ENCODE assay signal across 23 cellular contexts in genomic region chr10:122484276-122485060, GRCh38. TPM values are rescaled to one million over a fixed set of nuclear protein-coding genes. Genes with fewer than 3 reads are reported as not detected.
A peak's percentile ranks its signal among the peaks of the same experiment; 100 is the strongest.
DNase-seq lines count a peak whose midpoint lies in the region; ATAC-seq, FAIRE-seq and TF ChIP-seq lines count a peak whose summit lies in the region.
"Had no signal": no experiment of that assay in that cellular context is flagged by ENCODE, and none has a peak within 500 bp of the region (broad histone marks: within the 10 kb centered on the region; RNA-seq: fewer than 3 reads in every experiment).

No MANE protein-coding gene starts in this region.

- H3K79me2 ChIP-seq in HCT116 (ENCODE audit: insufficient read depth, low read length), result no peaks in the 10 kb centered on the region

- no peak for TF ChIP-seq POLR2A in HCT116 (IDR thresholded peaks at IDR 0.05; ENCODE audit: borderline replicate concordance, extremely low read depth, insufficient read depth, insufficient read length)
- no peak for TF ChIP-seq POLR2A in thyroid gland (IDR thresholded peaks at IDR 0.05)
- TF ChIP-seq POLR2A in GM12891 (IDR thresholded peaks at IDR 0.05; ENCODE audit: low read depth, low read length), result no peak

- 0 out of 2 replicates have a peak, but pooled peaks have one; percentile 38 for ATAC-seq in HCT116
- peak; percentile 57 for ATAC-seq in WTC11
- no peak for ATAC-seq in GM18858 (IDR thresholded peaks at IDR 0.05; ENCODE audit: unreplicated experiment)
- no peak for ATAC-seq in HG02938 (IDR thresholded peaks at IDR 0.05; ENCODE audit: unreplicated experiment)
- ATAC-seq: HepG2, Panc1 had no signal

- TF ChIP-seq CTCF in HCT116 (IDR thresholded peaks at IDR 0.05 in 2 of 3, conservative IDR thresholded peaks at IDR 0.05 in 1 of 3; ENCODE audit: borderline replicate concordance in 1 of 3, insufficient read depth in 1 of 3, low read depth in 2 of 3, low read length in 2 of 3) (no peak), WTC11 (IDR thresholded peaks at IDR 0.05) (no peak), thyroid gland (IDR thresholded peaks at IDR 0.05) (no peak)

- no peak overlapping the region for H3K27ac Mint-ChIP-seq in WTC11
- H3K27ac Mint-ChIP-seq: CD4-positive, CD25-positive, alpha-beta regulatory T cell; HFFc6 had no signal

- FAIRE-seq in GM12891 (lab: Jason Lieb, UNC), result no peak
- FAIRE-seq: HepG2 had no signal

- H3K27me3 ChIP-seq in HCT116 (ENCODE audit: insufficient read depth, low read length), result no peaks in the 10 kb centered on the region
- H3K27me3 ChIP-seq in layer of hippocampus (ENCODE audit: control insufficient read depth, insufficient read depth, low read length), result no peaks in the 10 kb centered on the region
- H3K27me3 ChIP-seq in stomach smooth muscle (ENCODE audit: control insufficient read depth in 1 of 2, insufficient read depth in 2 of 2, low read length in 2 of 2), result no peaks in the 10 kb centered on the region
- H3K27me3 ChIP-seq in thyroid gland, result no peaks in the 10 kb centered on the region

- H3K4me1 Mint-ChIP-seq in WTC11, result peaks cover 14% of the 10 kb centered on the region; the same call in 1 of the 2 replicates
- H3K4me1 Mint-ChIP-seq: CD4-positive, CD25-positive, alpha-beta regulatory T cell had no signal

- H3K9me3 Mint-ChIP-seq in WTC11, result peaks cover 14% of the 10 kb centered on the region
- H3K9me3 Mint-ChIP-seq: HFFc6 had no signal

- H4K20me1 ChIP-seq in HCT116 (ENCODE audit: insufficient read depth), result no peaks in the 10 kb centered on the region

- peaks cover 10% of the 10 kb centered on the region for H3K36me3 Mint-ChIP-seq in WTC11
- H3K36me3 Mint-ChIP-seq: CD4-positive, CD25-positive, alpha-beta regulatory T cell had no signal

- H3K4me3 Mint-ChIP-seq in WTC11, result no peak overlapping the region
- H3K4me3 Mint-ChIP-seq: CD4-positive, CD25-positive, alpha-beta regulatory T cell; HFFc6 had no signal

- H3K9me3 ChIP-seq in HCT116 (ENCODE audit: control insufficient read depth in 1 of 2, insufficient read depth in 1 of 2, low read depth in 1 of 2, low read length in 2 of 2), result no peaks in the 10 kb centered on the region
- H3K9me3 ChIP-seq in stomach smooth muscle (ENCODE audit: control insufficient read depth in 2 of 2, low read length in 2 of 2), result no peaks in the 10 kb centered on the region
- no peaks in the 10 kb centered on the region for H3K9me3 ChIP-seq in thyroid gland
- H3K9me3 ChIP-seq: SK-N-SH had no signal

- H3K36me3 ChIP-seq in HCT116 (ENCODE audit: control insufficient read depth in 1 of 2, insufficient read depth in 2 of 2, low read length in 2 of 2) (no peaks in the 10 kb centered on the region), stomach smooth muscle (ENCODE audit: control insufficient read depth in 2 of 2, insufficient read depth in 2 of 2, low read length in 2 of 2) (peaks cover 0 to 4% of the 10 kb centered on the region in 2 donors), thyroid gland (no peaks in the 10 kb centered on the region)

- H3K4me1 ChIP-seq in HCT116 (ENCODE audit: control insufficient read depth in 1 of 2, insufficient read depth in 2 of 2, low read length in 2 of 2) (no peaks in the 10 kb centered on the region), stomach smooth muscle (ENCODE audit: control insufficient read depth, insufficient read depth, low read length) (peaks cover 55% of the 10 kb centered on the region), thyroid gland (peaks cover 0 to 14% of the 10 kb centered on the region in 2 donors)
- H3K4me1 ChIP-seq: Caco-2 had no signal

- TF ChIP-seq RAD21 in HCT116 (IDR thresholded peaks at IDR 0.05; ENCODE audit: low read depth), result no peak

- H3K9ac ChIP-seq in HCT116 (ENCODE audit: low read length), result no peak overlapping the region
- no peak overlapping the region for H3K9ac ChIP-seq in stomach smooth muscle (ENCODE audit: low read length in 2 of 2)
- H3K9ac ChIP-seq: SK-N-SH had no signal

- POLR2A ChIA-PET in HCT116 (lab: Charles Lee), result no interaction called here
- POLR2A ChIA-PET in WTC11 (lab: Charles Lee), result no interaction called here

- CTCF ChIA-PET in HCT116 (lab: Charles Lee), result no interaction called here
- CTCF ChIA-PET in WTC11 (lab: Charles Lee), result interaction anchor here (0.8 to 1.6 kb wide), 4 partner anchors 10 to 81 kb away, joined by 3 to 5 read pairs (median 4); no protein-coding TSS in a partner anchor

- no peak for DNase-seq in HCT116 (ENCODE audit: low read depth, low spot score)
- DNase-seq in WTC11 (ENCODE audit: low spot score), result no peak
- no peak for DNase-seq in thyroid gland
- DNase-seq in GM12891 (ENCODE audit: insufficient read length, low spot score), result no peak
- DNase-seq: ACHN; Caco-2; CD4-positive, CD25-positive, alpha-beta regulatory T cell; HFFc6; KG1; NCI-H1048; NCI-H146; NCI-H2081 treated with DMSO at 0.1 percent for 48 hours; NCI-H226; NCI-H524 treated with DMSO at 0.1 percent for 48 hours; SHP77; SK-N-SH had no signal

- H3K4me3 ChIP-seq in HCT116 (replicated peaks in 1 of 2; ENCODE audit: low read depth in 1 of 2, low read length in 2 of 2) (no peak overlapping the region), stomach smooth muscle (ENCODE audit: low read length in 2 of 2) (no peak overlapping the region), thyroid gland (replicated peaks in 1 of 3) (no peak overlapping the region)

- H3K27ac ChIP-seq in HCT116 (ENCODE audit: low read depth, low read length), result no peak overlapping the region
- peak overlapping the region; percentile 81 for H3K27ac ChIP-seq in layer of hippocampus (ENCODE audit: low read depth, low read length)
- H3K27ac ChIP-seq in stomach smooth muscle (ENCODE audit: low read length), result peak overlapping the region; percentile 82
- no peak overlapping the region for H3K27ac ChIP-seq in thyroid gland

- BruUV-seq in HCT116 (replicated peaks; lab: Mats Ljungman, UMichigan), result no TSS peak

- no peak overlapping the region for H2AFZ ChIP-seq in HCT116 (ENCODE audit: low read depth, low read length, poor library complexity, severe bottlenecking)

- RAD21 ChIA-PET in HCT116 (lab: Charles Lee; ENCODE audit: low non-redundant PET in 1 of 2, low total read pairs in 2 of 2, uncharacterized antibody in 2 of 2, unreplicated experiment in 2 of 2), result no interaction called here

- H3K4me2 ChIP-seq in HCT116 (ENCODE audit: low read length), result no peak overlapping the region
- H3K4me2 ChIP-seq: SK-N-SH had no signal

- H3K27me3 Mint-ChIP-seq in WTC11 (ENCODE audit: low read depth), result no peaks in the 10 kb centered on the region; the same call in 1 of the 2 replicates

- WGBS in thyroid gland, 2 donors, result 84 to 86% methylated on average over 10 to 11 of the region's 11 CpGs

- intact Hi-C loops in HCT116 (cut with micrococcal nuclease), result no loop called here
- intact Hi-C loops in thyroid gland (cut with DNase I), result no loop called here

- no peaks in the 10 kb centered on the region for H3K9me2 ChIP-seq in HCT116 (ENCODE audit: insufficient read depth)
- H3K9me2 ChIP-seq: SK-N-SH had no signal

TF ChIP-seq in HCT116, 20 proteins besides CTCF, POLR2A, EP300 and RAD21:
- no peak for TF ChIP-seq ZFX (IDR thresholded peaks at IDR 0.05)

TF ChIP-seq in WTC11, 78 proteins besides CTCF, POLR2A, EP300 and RAD21 (continues in another document):
- no peak for TF ChIP-seq OVOL2 (CRISPR knock-in tag; IDR thresholded peaks at IDR 0.05; ENCODE audit: borderline replicate concordance)

TF ChIP-seq in GM12891, 5 proteins besides CTCF, POLR2A, EP300 and RAD21:
- TF ChIP-seq PAX5 (IDR thresholded peaks at IDR 0.05; ENCODE audit: insufficient read depth, low read length, severe bottlenecking), result no peak
- no peak for TF ChIP-seq POLR2AphosphoS5 (IDR thresholded peaks at IDR 0.05; ENCODE audit: low read depth, low read length)
- TF ChIP-seq TAF1 (IDR thresholded peaks at IDR 0.05; ENCODE audit: low read depth, low read length), result no peak
- TF ChIP-seq SPI1 (IDR thresholded peaks at IDR 0.05; ENCODE audit: low read depth, low read length), result no peak
- no peak for TF ChIP-seq POU2F2 (IDR thresholded peaks at IDR 0.05; ENCODE audit: low read depth, low read length)

RNA-seq across cellular contexts. Expression of gene HTRA1, which starts 23.1 kb away (rescaled TPM):
- total RNA-seq in HCT116 (2021; ENCODE audit: unreplicated experiment) (0.39 TPM), WTC11 (2021) (15.4 to 18.3 TPM (median 16.0 TPM) in 3 replicates), thyroid gland (10 to 100 TPM; 37.1 to 99.4 (median 68.2) TPM)
- polyA plus RNA-seq in HCT116 (2012), result 0.06 and 0.14 TPM in 2 replicates
- polyA plus RNA-seq in GM12891 (2012; ENCODE audit: low read depth, missing spikeins), result 0.05 TPM
- total RNA-seq: CD4-positive, CD25-positive, alpha-beta regulatory T cell had no signal
- polyA plus RNA-seq: CD4-positive, CD25-positive, alpha-beta regulatory T cell had no signal

RNA-seq across cellular contexts. Expression of gene ARMS2, which starts 30.0 kb away (rescaled TPM):
- total RNA-seq in HCT116 (2021; ENCODE audit: unreplicated experiment) (not detected), WTC11 (2021) (not detected in 3 replicates), thyroid gland (not detected)
- not detected in 2 replicates for polyA plus RNA-seq in HCT116 (2012)
- polyA plus RNA-seq in GM12891 (2012; ENCODE audit: low read depth, missing spikeins), result not detected
- total RNA-seq: Caco-2; CD4-positive, CD25-positive, alpha-beta regulatory T cell; HepG2; HFFc6; M059J had no signal
- polyA plus RNA-seq: CD4-positive, CD25-positive, alpha-beta regulatory T cell; HepG2; SK-N-SH had no signal

Comparison
In these comparisons a context has a peak if more than half of its experiments do, and no peak if none do; other contexts are left out.
1. ATAC-seq: peak in HCT116 (single experiment) and WTC11 (single experiment); none in GM18858 (single experiment) and HG02938 (single experiment).
2. H3K27ac ChIP-seq: peak in layer of hippocampus (single experiment) and stomach smooth muscle (single experiment); none in HCT116 (single experiment) and thyroid gland (0 of 3).
3. RNA of gene HTRA1, which starts 23.1 kb away (total RNA-seq): 37.1 to 99.4 TPM in thyroid gland and 15.4 to 18.3 TPM in WTC11; 0.39 TPM in HCT116 (single experiment); every median in the first group is over 10 times any median in the second.